Comparison of ENCODE assay signal across 23 cellular contexts in genomic region chr15:87631093-87631492, GRCh38.
"Had no signal": no experiment of that assay in that cellular context is flagged by ENCODE, and none has a peak within 500 bp of the region (broad histone marks: within the 10 kb centered on the region; RNA-seq: fewer than 3 reads in every experiment).

No MANE protein-coding gene starts in this region.

- H3K27me3 ChIP-seq: colonic mucosa, esophagus muscularis mucosa, pancreas, right lobe of liver, stomach, tibial artery had no signal

- H3K27ac Mint-ChIP-seq: dendritic cell treated with granulocyte-macrophage colony-stimulating factor and Interleukin-4, amounts not matched to agents 40 ng/mL and 50 ng/mL, for 4 days; endodermal cell; immature natural killer cell; natural killer cell; type B pancreatic cell had no signal

- H3K36me3 Mint-ChIP-seq: immature natural killer cell, natural killer cell, type B pancreatic cell had no signal

- ATAC-seq: left ventricle myocardium superior, lower lobe of right lung, natural killer cell, pancreas, right lobe of liver had no signal

- H3K36me3 ChIP-seq: colonic mucosa, esophagus muscularis mucosa, lower lobe of right lung, pancreas, right lobe of liver, stomach, tibial artery had no signal

- H3K27ac ChIP-seq: colonic mucosa, esophagus muscularis mucosa, lower lobe of right lung, pancreas, right lobe of liver, stomach, tibial artery had no signal

- H3K4me3 ChIP-seq: colonic mucosa, esophagus muscularis mucosa, lower lobe of right lung, pancreas, right lobe of liver, stomach, tibial artery had no signal

- H3K9me3 ChIP-seq: colonic mucosa, esophagus muscularis mucosa, lower lobe of right lung, pancreas, right lobe of liver, stomach, tibial artery had no signal

- H3K9me3 Mint-ChIP-seq: dendritic cell treated with granulocyte-macrophage colony-stimulating factor and Interleukin-4, amounts not matched to agents 40 ng/mL and 50 ng/mL, for 4 days; endodermal cell; type B pancreatic cell had no signal

- DNase-seq: colonic mucosa; effector CD8-positive, alpha-beta T cell; endodermal cell; hypothalamus; immature natural killer cell; islet precursor cell; left ventricle myocardium superior; lower lobe of right lung; natural killer cell; occipital lobe; pancreas; right lobe of liver; small intestine; stimulated activated CD4-positive, alpha-beta T cell treated with anti-CD3 and anti-CD28 coated beads, Interleukin-15, amount 100 ng/mL, for 24 hours; stimulated activated CD4-positive, alpha-beta T cell treated with anti-CD3 and anti-CD28 coated beads, Interleukin-2, amount 100 ng/mL, for 48 hours; stimulated activated CD8-positive, alpha-beta memory T cell treated with anti-CD3 and anti-CD28 coated beads, Interleukin-4, amount 100 ng/mL, for 48 hours; stimulated activated naive CD4-positive, alpha-beta T cell treated with Interleukin-2 at 50 U/mL for 16 hours; stomach; tibial artery had no signal

- H3K4me3 Mint-ChIP-seq: dendritic cell treated with granulocyte-macrophage colony-stimulating factor and Interleukin-4, amounts not matched to agents 40 ng/mL and 50 ng/mL, for 4 days; endodermal cell; immature natural killer cell; natural killer cell; type B pancreatic cell had no signal

- H3K4me1 ChIP-seq: colonic mucosa, esophagus muscularis mucosa, lower lobe of right lung, pancreas, right lobe of liver, stomach had no signal

- FAIRE-seq: frontal cortex, pancreas, small intestine had no signal

- H3K4me1 Mint-ChIP-seq: immature natural killer cell, natural killer cell had no signal
